Comparison of ENCODE assay signal across 1 cellular context in the genomic region with DNA sequence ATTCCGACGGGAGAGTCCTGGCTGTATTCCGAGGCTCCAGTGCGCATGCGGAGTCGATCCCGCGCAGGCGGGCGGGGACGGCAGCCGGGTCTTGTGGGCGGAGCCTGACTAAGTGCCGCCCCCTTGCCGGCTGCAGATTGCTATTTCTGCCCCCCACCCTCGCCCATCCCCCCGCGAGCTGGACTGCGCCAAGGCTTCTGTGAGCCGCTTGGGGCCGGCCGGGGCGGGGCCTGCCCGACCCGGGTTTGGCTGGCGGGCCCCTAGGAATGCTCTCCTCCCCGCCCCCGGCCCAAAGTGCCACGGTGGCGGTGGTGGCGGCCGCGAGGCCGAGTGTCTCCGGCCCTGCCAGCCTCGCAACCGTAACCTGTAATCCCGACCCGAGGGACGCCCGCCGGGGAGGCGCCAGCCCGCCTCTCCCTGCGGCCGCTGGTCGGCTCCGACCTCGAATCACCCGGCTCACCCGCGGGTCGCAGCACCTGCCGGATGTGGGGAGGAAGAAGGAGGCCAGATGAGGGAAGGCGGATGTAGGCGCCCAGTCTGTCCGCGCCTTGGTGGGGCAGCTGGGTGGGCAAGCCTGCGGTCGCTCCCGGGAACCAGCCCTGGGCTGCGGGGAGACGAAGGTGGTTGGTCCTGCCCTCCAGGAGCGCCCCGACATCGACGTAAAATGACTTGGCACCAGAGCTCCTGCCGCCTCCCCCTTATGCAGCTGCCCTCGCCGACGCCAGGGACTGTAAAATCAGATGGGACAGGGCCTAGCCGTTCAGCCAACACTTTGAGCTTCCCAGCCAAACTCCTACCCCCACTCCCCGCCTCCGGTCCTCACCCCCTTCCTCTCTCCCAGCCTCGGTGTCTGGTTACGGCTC.
A peak's percentile ranks its signal among the peaks of the same experiment; 100 is the strongest.
TF ChIP-seq lines count a peak whose summit lies in the region.

No MANE protein-coding gene starts in this region.

TF ChIP-seq in K562, 482 proteins besides CTCF, POLR2A, EP300 and RAD21 (continued from another document and continues in another):
- TF ChIP-seq CBX2 (IDR thresholded peaks at IDR 0.05; ENCODE audit: insufficient read depth, low read length, poor library complexity, severe bottlenecking) (no peak), POLR2AphosphoS2 (IDR thresholded peaks at IDR 0.05; ENCODE audit: low read length) (no peak), TAF15 (IDR thresholded peaks at IDR 0.05; ENCODE audit: low read depth, low read length) (no peak), ZNF384 (IDR thresholded peaks at IDR 0.05; ENCODE audit: low read depth, low read length) (no peak), OTX1 (CRISPR knock-in tag; IDR thresholded peaks at IDR 0.05) (no peak), U2AF2 (optimal IDR thresholded peaks at IDR 0.05; ENCODE audit: low read depth, low read length) (no peak), DACH1 (IDR thresholded peaks at IDR 0.05; ENCODE audit: partially characterized antibody) (no peak), ARID1B (IDR thresholded peaks at IDR 0.05) (peak; percentile 41; the same call in 1 of the 2 replicates), NFYB (IDR thresholded peaks at IDR 0.05; ENCODE audit: extremely low read depth, insufficient read length) (no peak), ZBTB9 (CRISPR knock-in tag; IDR thresholded peaks at IDR 0.05) (0 out of 2 replicates have a peak, but pooled peaks have one; percentile 23), HDAC3 (IDR thresholded peaks at IDR 0.05; ENCODE audit: borderline replicate concordance, partially characterized antibody) (no peak), TAF1 (IDR thresholded peaks at IDR 0.05; ENCODE audit: control insufficient read depth, extremely low read depth, insufficient read depth, low read length, severe bottlenecking) (peak; percentile 39), CBX3 (IDR thresholded peaks at IDR 0.05; ENCODE audit: borderline replicate concordance in 1 of 2, low read length in 2 of 2) (no peak; a peak in 1 of 3 replicates), SAFB (IDR thresholded peaks at IDR 0.05; ENCODE audit: borderline replicate concordance, low read depth, low read length) (no peak), LARP7 (IDR thresholded peaks at IDR 0.05) (no peak), RNF2 (IDR thresholded peaks at IDR 0.05) (peak; percentile 52), ZFP36 (IDR thresholded peaks at IDR 0.05; ENCODE audit: low read depth, low read length, partially characterized antibody) (no peak), MITF (IDR thresholded peaks at IDR 0.05) (no peak), RBM25 (IDR thresholded peaks at IDR 0.05; ENCODE audit: low read depth, low read length, severe bottlenecking) (no peak), ZNF699 (CRISPR knock-in tag; IDR thresholded peaks at IDR 0.05; ENCODE audit: insufficient replicate concordance) (no peak), SPI1 (IDR thresholded peaks at IDR 0.05; ENCODE audit: borderline replicate concordance, low read depth, low read length) (no peak), MIER1 (IDR thresholded peaks at IDR 0.05; ENCODE audit: low read depth) (no peak), DMBX1 (CRISPR knock-in tag; IDR thresholded peaks at IDR 0.05; ENCODE audit: borderline replicate concordance) (0 out of 2 replicates have a peak, but pooled peaks have one; percentile 44), SMAD2 (IDR thresholded peaks at IDR 0.05; ENCODE audit: low read depth, low read length) (no peak), POU5F1 (IDR thresholded peaks at IDR 0.05; ENCODE audit: borderline replicate concordance, low read depth, low read length, partially characterized antibody) (no peak), NUFIP1 (IDR thresholded peaks at IDR 0.05; ENCODE audit: partially characterized antibody) (no peak), SMAD3 (CRISPR knock-in tag; conservative IDR thresholded peaks at IDR 0.05) (no peak), ZNF436 (CRISPR knock-in tag; IDR thresholded peaks at IDR 0.05) (no peak), FOXM1 (IDR thresholded peaks at IDR 0.05; ENCODE audit: low read depth) (no peak), FOXM1 (CRISPR knock-in tag; IDR thresholded peaks at IDR 0.05; ENCODE audit: low read depth) (no peak), SUPT5H (IDR thresholded peaks at IDR 0.05) (peak; percentile 67), HNRNPH1 (optimal IDR thresholded peaks at IDR 0.05; ENCODE audit: low read depth, low read length) (no peak), TEAD4 (IDR thresholded peaks at IDR 0.05; ENCODE audit: low read length) (0 out of 2 replicates have a peak, but pooled peaks have one; percentile 17), TEAD4 (CRISPR knock-in tag; IDR thresholded peaks at IDR 0.05; ENCODE audit: borderline replicate concordance) (no peak), STAT5A (IDR thresholded peaks at IDR 0.05; ENCODE audit: borderline replicate concordance, low read length) (no peak), ZBED1 (IDR thresholded peaks at IDR 0.05) (no peak), BCOR (IDR thresholded peaks at IDR 0.05) (no peak)
- TF ChIP-seq, protein P1, sequence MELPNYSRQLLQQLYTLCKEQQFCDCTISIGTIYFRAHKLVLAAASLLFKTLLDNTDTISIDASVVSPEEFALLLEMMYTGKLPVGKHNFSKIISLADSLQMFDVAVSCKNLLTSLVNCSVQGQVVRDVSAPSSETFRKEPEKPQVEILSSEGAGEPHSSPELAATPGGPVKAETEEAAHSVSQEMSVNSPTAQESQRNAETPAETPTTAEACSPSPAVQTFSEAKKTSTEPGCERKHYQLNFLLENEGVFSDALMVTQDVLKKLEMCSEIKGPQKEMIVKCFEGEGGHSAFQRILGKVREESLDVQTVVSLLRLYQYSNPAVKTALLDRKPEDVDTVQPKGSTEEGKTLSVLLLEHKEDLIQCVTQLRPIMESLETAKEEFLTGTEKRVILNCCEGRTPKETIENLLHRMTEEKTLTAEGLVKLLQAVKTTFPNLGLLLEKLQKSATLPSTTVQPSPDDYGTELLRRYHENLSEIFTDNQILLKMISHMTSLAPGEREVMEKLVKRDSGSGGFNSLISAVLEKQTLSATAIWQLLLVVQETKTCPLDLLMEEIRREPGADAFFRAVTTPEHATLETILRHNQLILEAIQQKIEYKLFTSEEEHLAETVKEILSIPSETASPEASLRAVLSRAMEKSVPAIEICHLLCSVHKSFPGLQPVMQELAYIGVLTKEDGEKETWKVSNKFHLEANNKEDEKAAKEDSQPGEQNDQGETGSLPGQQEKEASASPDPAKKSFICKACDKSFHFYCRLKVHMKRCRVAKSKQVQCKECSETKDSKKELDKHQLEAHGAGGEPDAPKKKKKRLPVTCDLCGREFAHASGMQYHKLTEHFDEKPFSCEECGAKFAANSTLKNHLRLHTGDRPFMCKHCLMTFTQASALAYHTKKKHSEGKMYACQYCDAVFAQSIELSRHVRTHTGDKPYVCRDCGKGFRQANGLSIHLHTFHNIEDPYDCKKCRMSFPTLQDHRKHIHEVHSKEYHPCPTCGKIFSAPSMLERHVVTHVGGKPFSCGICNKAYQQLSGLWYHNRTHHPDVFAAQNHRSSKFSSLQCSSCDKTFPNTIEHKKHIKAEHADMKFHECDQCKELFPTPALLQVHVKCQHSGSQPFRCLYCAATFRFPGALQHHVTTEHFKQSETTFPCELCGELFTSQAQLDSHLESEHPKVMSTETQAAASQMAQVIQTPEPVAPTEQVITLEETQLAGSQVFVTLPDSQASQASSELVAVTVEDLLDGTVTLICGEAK (IDR thresholded peaks at IDR 0.05), result peak; percentile 13; the same call in 1 of the 2 replicates
- TF ChIP-seq, protein P1 (CRISPR knock-in tag; IDR thresholded peaks at IDR 0.05), result no peak
- TF ChIP-seq, protein P2, sequence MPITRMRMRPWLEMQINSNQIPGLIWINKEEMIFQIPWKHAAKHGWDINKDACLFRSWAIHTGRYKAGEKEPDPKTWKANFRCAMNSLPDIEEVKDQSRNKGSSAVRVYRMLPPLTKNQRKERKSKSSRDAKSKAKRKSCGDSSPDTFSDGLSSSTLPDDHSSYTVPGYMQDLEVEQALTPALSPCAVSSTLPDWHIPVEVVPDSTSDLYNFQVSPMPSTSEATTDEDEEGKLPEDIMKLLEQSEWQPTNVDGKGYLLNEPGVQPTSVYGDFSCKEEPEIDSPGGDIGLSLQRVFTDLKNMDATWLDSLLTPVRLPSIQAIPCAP (CRISPR knock-in tag; IDR thresholded peaks at IDR 0.05; ENCODE audit: borderline replicate concordance), result no peak
- TF ChIP-seq, protein P3, sequence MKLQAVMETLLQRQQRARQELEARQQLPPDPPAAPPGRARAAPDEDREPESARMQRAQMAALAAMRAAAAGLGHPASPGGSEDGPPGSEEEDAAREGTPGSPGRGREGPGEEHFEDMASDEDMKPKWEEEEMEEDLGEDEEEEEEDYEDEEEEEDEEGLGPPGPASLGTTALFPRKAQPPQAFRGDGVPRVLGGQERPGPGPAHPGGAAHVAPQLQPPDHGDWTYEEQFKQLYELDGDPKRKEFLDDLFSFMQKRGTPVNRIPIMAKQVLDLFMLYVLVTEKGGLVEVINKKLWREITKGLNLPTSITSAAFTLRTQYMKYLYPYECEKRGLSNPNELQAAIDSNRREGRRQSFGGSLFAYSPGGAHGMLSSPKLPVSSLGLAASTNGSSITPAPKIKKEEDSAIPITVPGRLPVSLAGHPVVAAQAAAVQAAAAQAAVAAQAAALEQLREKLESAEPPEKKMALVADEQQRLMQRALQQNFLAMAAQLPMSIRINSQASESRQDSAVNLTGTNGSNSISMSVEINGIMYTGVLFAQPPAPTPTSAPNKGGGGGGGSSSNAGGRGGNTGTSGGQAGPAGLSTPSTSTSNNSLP (IDR thresholded peaks at IDR 0.05; ENCODE audit: borderline replicate concordance, low read depth, low read length), result no peak
- TF ChIP-seq, protein P4, sequence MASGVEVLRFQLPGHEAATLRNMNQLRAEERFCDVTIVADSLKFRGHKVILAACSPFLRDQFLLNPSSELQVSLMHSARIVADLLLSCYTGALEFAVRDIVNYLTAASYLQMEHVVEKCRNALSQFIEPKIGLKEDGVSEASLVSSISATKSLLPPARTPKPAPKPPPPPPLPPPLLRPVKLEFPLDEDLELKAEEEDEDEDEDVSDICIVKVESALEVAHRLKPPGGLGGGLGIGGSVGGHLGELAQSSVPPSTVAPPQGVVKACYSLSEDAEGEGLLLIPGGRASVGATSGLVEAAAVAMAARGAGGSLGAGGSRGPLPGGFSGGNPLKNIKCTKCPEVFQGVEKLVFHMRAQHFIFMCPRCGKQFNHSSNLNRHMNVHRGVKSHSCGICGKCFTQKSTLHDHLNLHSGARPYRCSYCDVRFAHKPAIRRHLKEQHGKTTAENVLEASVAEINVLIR (CRISPR knock-in tag; IDR thresholded peaks at IDR 0.05), result no peak
- TF ChIP-seq, protein P5, sequence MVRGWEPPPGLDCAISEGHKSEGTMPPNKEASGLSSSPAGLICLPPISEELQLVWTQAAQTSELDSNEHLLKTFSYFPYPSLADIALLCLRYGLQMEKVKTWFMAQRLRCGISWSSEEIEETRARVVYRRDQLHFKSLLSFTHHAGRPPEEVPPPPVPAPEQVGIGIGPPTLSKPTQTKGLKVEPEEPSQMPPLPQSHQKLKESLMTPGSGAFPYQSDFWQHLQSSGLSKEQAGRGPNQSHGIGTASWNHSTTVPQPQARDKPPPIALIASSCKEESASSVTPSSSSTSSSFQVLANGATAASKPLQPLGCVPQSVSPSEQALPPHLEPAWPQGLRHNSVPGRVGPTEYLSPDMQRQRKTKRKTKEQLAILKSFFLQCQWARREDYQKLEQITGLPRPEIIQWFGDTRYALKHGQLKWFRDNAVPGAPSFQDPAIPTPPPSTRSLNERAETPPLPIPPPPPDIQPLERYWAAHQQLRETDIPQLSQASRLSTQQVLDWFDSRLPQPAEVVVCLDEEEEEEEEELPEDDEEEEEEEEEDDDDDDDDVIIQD (CRISPR knock-in tag; IDR thresholded peaks at IDR 0.05), result no peak
